In genomic region chr5:179839328-179840256, GRCh38 we compare ENCODE assay signal across 18 cellular contexts. TPM values are rescaled to one million over a fixed set of nuclear protein-coding genes. Genes with fewer than 3 reads are reported as not detected.
DNase-seq lines count a peak whose midpoint lies in the region; ATAC-seq, FAIRE-seq and TF ChIP-seq lines count a peak whose summit lies in the region.
"Had no signal": no experiment of that assay in that cellular context is flagged by ENCODE, and none has a peak within 500 bp of the region (broad histone marks: within the 10 kb centered on the region; RNA-seq: fewer than 3 reads in every experiment).

No MANE protein-coding gene starts in this region.

- no peak overlapping the region for H2BK5ac ChIP-seq in IMR-90 (ENCODE audit: low read depth, low read length, poor library complexity, severe bottlenecking)

- no peak overlapping the region for H4K5ac ChIP-seq in IMR-90 (ENCODE audit: low read depth, low read length)

- TF ChIP-seq EP300 in A549 (IDR thresholded peaks at IDR 0.05) = no peak

- H4K8ac ChIP-seq in IMR-90 (ENCODE audit: low read depth in 2 of 2, low read length in 2 of 2) = peak overlapping the region in 1 of 2 experiments; percentile 42; a peak in 1 of 4 replicates

- H3K79me2 ChIP-seq in endothelial cell of umbilical vein (ENCODE audit: control insufficient read depth, insufficient read depth, low read length) = no peaks in the 10 kb centered on the region

- ATAC-seq in A549 (peak; percentile 37), IMR-90 (ENCODE audit: low read depth) (peak; percentile 5; the same call in 1 of the 2 replicates), HG03095 (IDR thresholded peaks at IDR 0.05; ENCODE audit: unreplicated experiment) (no peak)

- H3K27me3 ChIP-seq in IMR-90 (ENCODE audit: control insufficient read depth, insufficient read depth, low read length) (no peaks in the 10 kb centered on the region), endothelial cell of umbilical vein (ENCODE audit: control insufficient read depth in 2 of 2, insufficient read depth in 2 of 2, low read length in 2 of 2) (no peaks in the 10 kb centered on the region), liver (ENCODE audit: control insufficient read depth in 4 of 4, insufficient read depth in 4 of 4, low read length in 3 of 4) (no peaks in the 10 kb centered on the region)
- H3K27me3 ChIP-seq: ascending aorta had no signal

- TF ChIP-seq RAD21 in A549 (conservative IDR thresholded peaks at IDR 0.05 in 1 of 2, IDR thresholded peaks at IDR 0.05 in 1 of 2) = 0 out of 5 replicates have a peak, but pooled peaks of 1 of the 2 experiments have one; percentile 0
- no peak for TF ChIP-seq RAD21 in IMR-90 (IDR thresholded peaks at IDR 0.05; ENCODE audit: low read length)
- TF ChIP-seq RAD21 in liver (IDR thresholded peaks at IDR 0.05) = peak in 1 of 2 donors; percentile 34

- CTCF ChIA-PET in A549 (lab: Yijun Ruan, JAX) (interaction anchor here (1.2 to 1.8 kb wide), 2 partner anchors 34 to 136 kb away, joined by 3 read pairs; no protein-coding TSS in a partner anchor), IMR-90 (lab: Yijun Ruan, JAX) (no interaction called here), endothelial cell of umbilical vein (lab: Charles Lee) (interaction anchor here (0.8 kb wide), 1 partner anchor 77 kb away, joined by 3 read pairs; no protein-coding TSS in a partner anchor)

- no peak overlapping the region for H3K4me2 ChIP-seq in A549
- H3K4me2 ChIP-seq in IMR-90 (ENCODE audit: low read depth, low read length) = no peak overlapping the region
- H3K4me2 ChIP-seq in endothelial cell of umbilical vein (ENCODE audit: insufficient read depth, low read length) = no peak overlapping the region

- H2BK20ac ChIP-seq in IMR-90 (ENCODE audit: low read depth, low read length) = no peak overlapping the region

- no peak overlapping the region for H2AK5ac ChIP-seq in IMR-90 (ENCODE audit: low read depth, low read length)

- peak overlapping the region in 1 of 2 experiments; percentile 75; a peak in 4 of 6 replicates for H3K27ac ChIP-seq in A549
- H3K27ac ChIP-seq in IMR-90 (ENCODE audit: insufficient read depth, low read length) = no peak overlapping the region
- H3K27ac ChIP-seq in endothelial cell of umbilical vein (ENCODE audit: insufficient read depth, low read depth, low read length) = no peak overlapping the region
- peak overlapping the region in 1 of 2 donors; percentile 26 for H3K27ac ChIP-seq in liver (ENCODE audit: low read depth in 1 of 2, low read length in 2 of 2)
- no peak overlapping the region for H3K27ac ChIP-seq in caudate nucleus (ENCODE audit: low read depth, low read length)
- H3K27ac ChIP-seq: ascending aorta, VCaP had no signal

- H3K36me3 ChIP-seq in IMR-90 (ENCODE audit: control insufficient read depth, insufficient read depth, low read length) = peaks cover 47% of the 10 kb centered on the region
- peaks cover 4 to 25% of the 10 kb centered on the region in 2 experiments for H3K36me3 ChIP-seq in endothelial cell of umbilical vein (ENCODE audit: control insufficient read depth in 2 of 2, extremely low read depth in 1 of 2, insufficient read depth in 2 of 2, low read length in 2 of 2)
- peaks cover 8 to 32% (median 27%) of the 10 kb centered on the region in 4 donors for H3K36me3 ChIP-seq in liver (ENCODE audit: control insufficient read depth in 4 of 4, insufficient read depth in 3 of 4, low read depth in 1 of 4, low read length in 3 of 4)

- TF ChIP-seq POLR2A in A549 (IDR thresholded peaks at IDR 0.05; ENCODE audit: low read length) = no peak
- TF ChIP-seq POLR2A in IMR-90 (IDR thresholded peaks at IDR 0.05; ENCODE audit: low read depth, low read length) = peak; percentile 14
- TF ChIP-seq POLR2A in endothelial cell of umbilical vein (IDR thresholded peaks at IDR 0.05; ENCODE audit: low read depth, low read length) = peak; percentile 58

- no peak overlapping the region for H3K56ac ChIP-seq in IMR-90 (ENCODE audit: extremely low read depth, insufficient read depth, low read length)

- H3K79me1 ChIP-seq in IMR-90 (ENCODE audit: low read depth in 1 of 2, low read length in 2 of 2) = peaks cover 0 to 9% of the 10 kb centered on the region in 2 experiments; a peak in 2 of 4 replicates

- no peak overlapping the region for H2BK120ac ChIP-seq in IMR-90 (ENCODE audit: low read depth, low read length)

- intact Hi-C loops in IMR-90 (cut with micrococcal nuclease) = no loop called here
- intact Hi-C loops in endothelial cell of umbilical vein (cut with micrococcal nuclease) = no loop called here

- in situ Hi-C loops in IMR-90 (cut with MboI; ENCODE audit: low sequenced_read_pairs) = no loop called here
- in situ Hi-C loops in ACHN (cut with HindIII; ENCODE audit: low pct_ligation_motif_present, low pct_unique_long_range_greater_than_20kb, low sequenced_read_pairs) = no loop called here

- DNase-seq in A549 (ENCODE audit: low read depth in 1 of 2, low spot score in 1 of 2) (peak in 1 of 2 experiments; percentile 68), IMR-90 (peak; percentile 39), endothelial cell of umbilical vein (ENCODE audit: low read depth, low spot score) (no peak), dedifferentiated amniotic fluid mesenchymal stem cell (ENCODE audit: extremely low spot score) (no peak), ACHN (no peak), caudate nucleus (lab: John Stamatoyannopoulos, UW) (no peak)
- DNase-seq: AML-193; effector memory CD4-positive, alpha-beta T cell; midbrain; NCI-H1092 treated with DMSO at 0.1 percent for 48 hours; NCI-H69; SHP77 had no signal

- BruUV-seq in IMR-90 (replicated peaks; lab: Mats Ljungman, UMichigan) = no TSS peak
- BruUV-seq in endothelial cell of umbilical vein (replicated peaks; lab: Mats Ljungman, UMichigan) = no TSS peak

- WGBS in A549 (ENCODE audit: missing lambda C conversion rate) = 63% methylated on average over 16 of the region's 16 CpGs
- 90% methylated on average over 3 of the region's 16 CpGs; no CpG with 5 or more reads in 1 of the 2 experiments for WGBS in IMR-90 (ENCODE audit: extremely low coverage in 2 of 2, insufficient read length in 1 of 2), 2 experiments
- WGBS in liver = 52% methylated on average over 16 of the region's 16 CpGs

- H3K4me3 ChIP-seq in A549 (no peak overlapping the region), IMR-90 (ENCODE audit: insufficient read depth, low read depth, low read length) (no peak overlapping the region), endothelial cell of umbilical vein (replicated peaks in 1 of 3; ENCODE audit: insufficient read depth in 1 of 3, low read depth in 1 of 3, low read length in 3 of 3) (no peak overlapping the region), liver (ENCODE audit: low read depth in 1 of 3, low read length in 3 of 3) (no peak overlapping the region)
- H3K4me3 ChIP-seq: ascending aorta had no signal

- no peak overlapping the region for H3K9ac ChIP-seq in IMR-90 (ENCODE audit: low read depth, low read length)
- H3K9ac ChIP-seq in endothelial cell of umbilical vein (replicated peaks; ENCODE audit: extremely low read depth, insufficient read depth, low read length) = no peak overlapping the region
- no peak overlapping the region for H3K9ac ChIP-seq in liver (ENCODE audit: low read depth in 1 of 2, low read length in 2 of 2)

- no peak overlapping the region for H2AK9ac ChIP-seq in IMR-90 (replicated peaks; ENCODE audit: low read depth, low read length, poor library complexity)

- no peak overlapping the region for H2BK15ac ChIP-seq in IMR-90 (ENCODE audit: low read depth, low read length)

- dilution Hi-C loops in IMR-90 (cut with HindIII; ENCODE audit: low sequenced_read_pairs, unreplicated experiment) = no loop called here
- dilution Hi-C loops in endothelial cell of umbilical vein (cut with MboI; ENCODE audit: extremely low pct_ligation_motif_present, low sequenced_read_pairs) = no loop called here

- POLR2A ChIA-PET in A549 (lab: Yijun Ruan, JAX) (interaction anchor here (0.8 kb wide), 1 partner anchor 9 kb away, joined by 3 read pairs; no protein-coding TSS in a partner anchor), IMR-90 (lab: Charles Lee; ENCODE audit: unreplicated experiment) (no interaction called here), endothelial cell of umbilical vein (lab: Charles Lee) (interaction anchor here (0.6 kb wide), 1 partner anchor 49 kb away, joined by 11 read pairs; no protein-coding TSS in a partner anchor)

- peaks cover 38% of the 10 kb centered on the region for H4K20me1 ChIP-seq in IMR-90 (ENCODE audit: insufficient read depth, low read length)
- no peaks in the 10 kb centered on the region for H4K20me1 ChIP-seq in endothelial cell of umbilical vein (replicated peaks; ENCODE audit: control insufficient read depth, extremely low read depth, insufficient read depth, low read length)

- no peaks in the 10 kb centered on the region; the same call in 1 of the 2 replicates for H3K9me1 ChIP-seq in IMR-90 (ENCODE audit: insufficient read depth, low read length)
- H3K9me1 ChIP-seq in endothelial cell of umbilical vein (replicated peaks; ENCODE audit: control insufficient read depth, extremely low read depth, insufficient read depth, low read length) = no peaks in the 10 kb centered on the region

- H3K14ac ChIP-seq in IMR-90 (replicated peaks; ENCODE audit: low read depth, low read length) = no peak overlapping the region

- no peak overlapping the region for H4K91ac ChIP-seq in IMR-90 (ENCODE audit: insufficient read depth, low read depth, low read length)

- FAIRE-seq in A549 (lab: Jason Lieb, UNC) = no peak
- FAIRE-seq in endothelial cell of umbilical vein (lab: Jason Lieb, UNC) = no peak
- FAIRE-seq: G401.6, GM18507 had no signal

- peaks cover 18% of the 10 kb centered on the region; the same call in 1 of the 3 replicates for H3K4me1 ChIP-seq in A549
- no peaks in the 10 kb centered on the region for H3K4me1 ChIP-seq in IMR-90 (ENCODE audit: control insufficient read depth, insufficient read depth, low read length)
- no peaks in the 10 kb centered on the region for H3K4me1 ChIP-seq in endothelial cell of umbilical vein (ENCODE audit: control insufficient read depth, extremely low read depth, insufficient read depth, low read length)
- H3K4me1 ChIP-seq in liver (ENCODE audit: control insufficient read depth in 4 of 4, insufficient read depth in 4 of 4, low read length in 3 of 4) = peaks cover 5 to 32% (median 23%) of the 10 kb centered on the region in 4 donors
- H3K4me1 ChIP-seq: ascending aorta had no signal

- H2AFZ ChIP-seq in IMR-90 (replicated peaks; ENCODE audit: low read length, poor library complexity) = no peak overlapping the region
- H2AFZ ChIP-seq in endothelial cell of umbilical vein (ENCODE audit: low read depth, low read length) = no peak overlapping the region

- TF ChIP-seq CTCF in A549 (IDR thresholded peaks at IDR 0.05) (no peak), IMR-90 (conservative IDR thresholded peaks at IDR 0.05; ENCODE audit: low read depth, low read length) (no peak), endothelial cell of umbilical vein (IDR thresholded peaks at IDR 0.05; ENCODE audit: extremely low read depth in 1 of 2, insufficient read depth in 1 of 2, low read depth in 1 of 2, low read length in 2 of 2) (no peak), liver (IDR thresholded peaks at IDR 0.05; ENCODE audit: low read depth, low read length, missing input control) (no peak)

- H3K9me3 ChIP-seq in A549 = peaks cover 2% of the 10 kb centered on the region; the same call in 1 of the 3 replicates
- peaks cover 4% of the 10 kb centered on the region for H3K9me3 ChIP-seq in IMR-90 (ENCODE audit: control insufficient read depth, insufficient read depth, low read length)
- no peaks in the 10 kb centered on the region for H3K9me3 ChIP-seq in endothelial cell of umbilical vein (replicated peaks; ENCODE audit: control insufficient read depth, insufficient read depth, low read length)
- no peaks in the 10 kb centered on the region for H3K9me3 ChIP-seq in liver (ENCODE audit: control insufficient read depth in 4 of 4, low read length in 3 of 4)

- no peak overlapping the region for H3K4ac ChIP-seq in IMR-90 (ENCODE audit: low read depth, low read length)

- no peak overlapping the region for H3K18ac ChIP-seq in IMR-90 (ENCODE audit: low read depth, low read length)

- H3K23ac ChIP-seq in IMR-90 (ENCODE audit: low read depth, low read length) = no peak overlapping the region

RNA-seq across cellular contexts. Expression of gene SQSTM1, which starts 18.9 kb away (rescaled TPM):
- polyA plus RNA-seq in A549 (2011; rRNA removed) (362 and 415 TPM in 2 replicates), A549 (2017; fragmentation: RNase III; extraction: RNeasy Plus Mini Kit Qiagen cat#74134 plus additional on column Dnase treatment) (529 to 625 TPM (median 606 TPM) in 3 replicates), IMR-90 (2012; rRNA removed) (152 and 201 TPM in 2 replicates), endothelial cell of umbilical vein (293 and 302 TPM in 2 replicates), liver (100 to 1,000 TPM; 303 to 330 TPM)
- polyA plus RNA-seq in A549 (2012; cell fraction: cytosol; rRNA removed) = 377 and 435 TPM in 2 replicates
- 848 and 893 TPM in 2 replicates for polyA plus RNA-seq in A549 (2012; cell fraction: nucleus; rRNA removed)
- polyA minus RNA-seq in A549 (2011; rRNA and poly(A)+ RNA removed) = 233 and 259 TPM in 2 replicates
- total RNA-seq in IMR-90 (2012; rRNA removed) (168 and 184 TPM in 2 replicates), endothelial cell of umbilical vein (316 and 346 TPM in 2 replicates), liver (100 to 1,000 TPM; 127 to 208 TPM)
- 153 and 219 TPM in 2 replicates for polyA plus RNA-seq in IMR-90 (2012; cell fraction: cytosol; rRNA removed)
- polyA plus RNA-seq in IMR-90 (2012; cell fraction: nucleus; rRNA removed; ENCODE audit: low replicate concordance) = 377 and 407 TPM in 2 replicates
- 161 and 215 TPM in 2 replicates for polyA plus RNA-seq in endothelial cell of umbilical vein (2011; cell fraction: cytosol; rRNA removed)
- polyA plus RNA-seq in endothelial cell of umbilical vein (2011; cell fraction: nucleus; rRNA removed) = 318 and 450 TPM in 2 replicates
- 253 and 324 TPM in 2 replicates for polyA plus RNA-seq in endothelial cell of umbilical vein (2012)
- polyA minus RNA-seq in endothelial cell of umbilical vein = 329 and 383 TPM in 2 replicates
- 322 TPM for polyA minus RNA-seq in endothelial cell of umbilical vein (2011; cell fraction: cytosol; rRNA and poly(A)+ RNA removed)
- 164 and 528 TPM in 2 replicates for polyA minus RNA-seq in endothelial cell of umbilical vein (2011; cell fraction: nucleus; rRNA and poly(A)+ RNA removed)

RNA-seq across cellular contexts. Expression of gene MRNIP, which starts 19.0 kb away (rescaled TPM):
- 21.4 and 26.1 TPM in 2 replicates for polyA plus RNA-seq in A549 (2011; rRNA removed)
- 19.4 and 20.7 TPM in 2 replicates for polyA plus RNA-seq in A549 (2012; cell fraction: cytosol; rRNA removed)
- 155 and 197 TPM in 2 replicates for polyA plus RNA-seq in A549 (2012; cell fraction: nucleus; rRNA removed)
- 29.7 to 35.9 TPM (median 30.5 TPM) in 3 replicates for polyA plus RNA-seq in A549 (2017; fragmentation: RNase III; extraction: RNeasy Plus Mini Kit Qiagen cat#74134 plus additional on column Dnase treatment)
- polyA minus RNA-seq in A549 (2011; rRNA and poly(A)+ RNA removed) = 12.2 and 13.2 TPM in 2 replicates
- total RNA-seq in IMR-90 (2012; rRNA removed) = 6.6 and 7.2 TPM in 2 replicates
- 20.3 and 24.7 TPM in 2 replicates for polyA plus RNA-seq in IMR-90 (2012; rRNA removed)
- 9.9 and 11.2 TPM in 2 replicates for polyA plus RNA-seq in IMR-90 (2012; cell fraction: cytosol; rRNA removed)
- polyA plus RNA-seq in IMR-90 (2012; cell fraction: nucleus; rRNA removed; ENCODE audit: low replicate concordance) = 140 and 168 TPM in 2 replicates
- total RNA-seq in endothelial cell of umbilical vein = 17.6 and 19.1 TPM in 2 replicates
- 16.4 and 17.1 TPM in 2 replicates for polyA plus RNA-seq in endothelial cell of umbilical vein
- polyA plus RNA-seq in endothelial cell of umbilical vein (2011; cell fraction: cytosol; rRNA removed) = 7.8 and 10.3 TPM in 2 replicates
- 118 and 121 TPM in 2 replicates for polyA plus RNA-seq in endothelial cell of umbilical vein (2011; cell fraction: nucleus; rRNA removed)
- 18.5 and 19.7 TPM in 2 replicates for polyA plus RNA-seq in endothelial cell of umbilical vein (2012)
- polyA minus RNA-seq in endothelial cell of umbilical vein = 16.5 and 26.7 TPM in 2 replicates
- polyA minus RNA-seq in endothelial cell of umbilical vein (2011; cell fraction: cytosol; rRNA and poly(A)+ RNA removed) = 3.3 TPM
- polyA minus RNA-seq in endothelial cell of umbilical vein (2011; cell fraction: nucleus; rRNA and poly(A)+ RNA removed) = 14.5 and 24.5 TPM in 2 replicates
- 10 to 100 TPM in 1 of 2 donors, 1 to 10 TPM in 1; 5.4 to 12.0 TPM for total RNA-seq in liver
- polyA plus RNA-seq in liver = 1 to 10 TPM; 7.1 to 7.6 TPM

RNA-seq across cellular contexts. Expression of gene MGAT4B, which starts 32.9 kb away (rescaled TPM):
- polyA plus RNA-seq in A549 (2011; rRNA removed) (57.4 and 110 TPM in 2 replicates), A549 (2017; fragmentation: RNase III; extraction: RNeasy Plus Mini Kit Qiagen cat#74134 plus additional on column Dnase treatment) (153 to 166 TPM (median 153 TPM) in 3 replicates), IMR-90 (2012; rRNA removed) (155 and 164 TPM in 2 replicates), endothelial cell of umbilical vein (243 and 300 TPM in 2 replicates), liver (100 to 1,000 TPM in 1 of 2 donors, 10 to 100 TPM in 1; 47.8 to 156 TPM)
- 145 and 194 TPM in 2 replicates for polyA plus RNA-seq in A549 (2012; cell fraction: cytosol; rRNA removed)
- 436 and 532 TPM in 2 replicates for polyA plus RNA-seq in A549 (2012; cell fraction: nucleus; rRNA removed)
- polyA minus RNA-seq in A549 (2011; rRNA and poly(A)+ RNA removed) = 132 and 144 TPM in 2 replicates
- total RNA-seq in IMR-90 (2012; rRNA removed) (53.9 and 73.7 TPM in 2 replicates), endothelial cell of umbilical vein (226 and 243 TPM in 2 replicates), liver (100 to 1,000 TPM in 1 of 2 donors, 10 to 100 TPM in 1; 42.0 to 120 TPM)
- polyA plus RNA-seq in IMR-90 (2012; cell fraction: cytosol; rRNA removed) = 148 and 266 TPM in 2 replicates
- 388 and 999 TPM in 2 replicates for polyA plus RNA-seq in IMR-90 (2012; cell fraction: nucleus; rRNA removed; ENCODE audit: low replicate concordance)
- polyA plus RNA-seq in endothelial cell of umbilical vein (2011; cell fraction: cytosol; rRNA removed) = 227 and 229 TPM in 2 replicates
- polyA plus RNA-seq in endothelial cell of umbilical vein (2011; cell fraction: nucleus; rRNA removed) = 434 and 609 TPM in 2 replicates
- 211 and 221 TPM in 2 replicates for polyA plus RNA-seq in endothelial cell of umbilical vein (2012)
- 149 and 172 TPM in 2 replicates for polyA minus RNA-seq in endothelial cell of umbilical vein
- polyA minus RNA-seq in endothelial cell of umbilical vein (2011; cell fraction: cytosol; rRNA and poly(A)+ RNA removed) = 87.2 TPM
- 91.5 and 136 TPM in 2 replicates for polyA minus RNA-seq in endothelial cell of umbilical vein (2011; cell fraction: nucleus; rRNA and poly(A)+ RNA removed)

RNA-seq across cellular contexts. Expression of gene LTC4S, which starts 45.8 kb away (rescaled TPM):
- polyA plus RNA-seq in A549 (2011; rRNA removed) = not detected in 2 replicates
- 0.08 and 0.19 TPM in 2 replicates for polyA plus RNA-seq in A549 (2012; cell fraction: cytosol; rRNA removed)
- polyA plus RNA-seq in A549 (2012; cell fraction: nucleus; rRNA removed) = 0.67 and 1.3 TPM in 2 replicates
- polyA plus RNA-seq in A549 (2017; fragmentation: RNase III; extraction: RNeasy Plus Mini Kit Qiagen cat#74134 plus additional on column Dnase treatment) = 0.26 TPM in 1 of 3 replicates, not detected in the others
- polyA minus RNA-seq in A549 (2011; rRNA and poly(A)+ RNA removed) = not detected in 2 replicates
- total RNA-seq in IMR-90 (2012; rRNA removed) = not detected in 2 replicates
- polyA plus RNA-seq in IMR-90 (2012; rRNA removed) = 0.72 and 1.9 TPM in 2 replicates
- 1.3 and 3.2 TPM in 2 replicates for polyA plus RNA-seq in IMR-90 (2012; cell fraction: cytosol; rRNA removed)
- 2.3 and 12.6 TPM in 2 replicates for polyA plus RNA-seq in IMR-90 (2012; cell fraction: nucleus; rRNA removed; ENCODE audit: low replicate concordance)
- 0.88 and 0.95 TPM in 2 replicates for total RNA-seq in endothelial cell of umbilical vein
- polyA plus RNA-seq in endothelial cell of umbilical vein = 6.3 and 14.1 TPM in 2 replicates
- 0.98 and 1.7 TPM in 2 replicates for polyA plus RNA-seq in endothelial cell of umbilical vein (2011; cell fraction: cytosol; rRNA removed)
- 2.3 and 3.3 TPM in 2 replicates for polyA plus RNA-seq in endothelial cell of umbilical vein (2011; cell fraction: nucleus; rRNA removed)
- polyA plus RNA-seq in endothelial cell of umbilical vein (2012) = 1.0 TPM in 1 of 2 replicates, not detected in the other
- 0.49 TPM in 1 of 2 replicates, not detected in the other for polyA minus RNA-seq in endothelial cell of umbilical vein
- not detected for polyA minus RNA-seq in endothelial cell of umbilical vein (2011; cell fraction: cytosol; rRNA and poly(A)+ RNA removed)
- not detected in 2 replicates for polyA minus RNA-seq in endothelial cell of umbilical vein (2011; cell fraction: nucleus; rRNA and poly(A)+ RNA removed)
- 1 to 10 TPM; 1.3 to 1.8 TPM for total RNA-seq in liver
- 1 to 10 TPM; 2.4 to 3.3 TPM for polyA plus RNA-seq in liver
